Comparison of ENCODE assay signal across 8 cellular contexts in the genomic region with DNA sequence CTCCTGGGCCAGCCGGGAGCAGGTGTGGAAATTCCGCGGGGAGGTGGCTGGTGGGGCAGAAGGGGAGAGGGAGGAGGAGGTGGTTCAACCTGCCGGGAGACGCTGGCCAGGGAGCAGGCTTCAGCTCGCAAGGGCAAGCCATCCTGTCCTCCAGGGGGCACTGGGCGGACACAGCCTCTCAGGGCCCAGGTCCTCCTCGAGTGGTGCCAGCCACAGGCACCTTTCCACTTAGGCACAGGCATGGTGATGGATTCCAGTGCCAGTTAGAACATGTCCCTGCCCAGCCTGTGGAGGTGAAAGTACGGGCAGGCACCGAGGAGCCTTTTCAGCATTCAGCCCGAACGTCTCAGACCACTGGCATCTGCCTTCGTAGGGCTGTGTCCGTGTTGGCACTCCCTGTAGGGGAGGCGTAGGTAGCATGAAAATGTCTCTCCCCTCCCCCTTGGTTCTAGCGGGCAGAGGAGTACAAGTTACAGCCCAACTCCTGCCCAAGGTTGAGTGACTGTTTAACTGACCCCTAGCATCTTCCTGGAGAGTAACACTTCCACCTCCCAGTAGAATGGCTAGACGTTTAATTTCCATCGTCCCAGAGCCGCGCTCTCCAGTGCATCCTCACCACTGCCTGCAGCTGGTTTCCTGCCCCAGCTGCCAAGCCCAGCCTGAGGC. TPM values are rescaled to one million over a fixed set of nuclear protein-coding genes. Genes with fewer than 3 reads are reported as not detected.
DNase-seq lines count a peak whose midpoint lies in the region; ATAC-seq, FAIRE-seq and TF ChIP-seq lines count a peak whose summit lies in the region.

No MANE protein-coding gene starts in this region.

- peaks cover 27% of the 10 kb centered on the region for H3K4me1 Mint-ChIP-seq in neural progenitor cell

- H3K27me3 Mint-ChIP-seq in neural progenitor cell (ENCODE audit: insufficient read depth, low read depth) = peaks cover 2% of the 10 kb centered on the region

- FAIRE-seq in HTR-8/SVneo (lab: Jason Lieb, UNC) = peak; percentile 69

- peaks cover 19% of the 10 kb centered on the region for H3F3A ChIP-seq in neural progenitor cell (ENCODE audit: low read depth)

- H3K36me3 ChIP-seq in WERI-Rb-1 = peaks cover 36% of the 10 kb centered on the region
- H3K36me3 ChIP-seq in neural progenitor cell = no peaks in the 10 kb centered on the region

- H3K27me3 ChIP-seq in WERI-Rb-1 (ENCODE audit: insufficient read depth, low read depth, severe bottlenecking) (no peaks in the 10 kb centered on the region), neural progenitor cell (peaks cover 5% of the 10 kb centered on the region)

- H3K4me2 ChIP-seq in neural progenitor cell = peak overlapping the region; percentile 97

- peaks cover 60% of the 10 kb centered on the region for H3K79me2 ChIP-seq in neural progenitor cell (ENCODE audit: low read depth)

- H3K27ac ChIP-seq in WERI-Rb-1 (peak overlapping the region; percentile 76), neural progenitor cell (no peak overlapping the region)

- no peaks in the 10 kb centered on the region for H3K36me3 Mint-ChIP-seq in neural progenitor cell

- peaks cover 92% of the 10 kb centered on the region for H4K20me1 ChIP-seq in neural progenitor cell (ENCODE audit: low read depth)

- H3K9ac ChIP-seq in neural progenitor cell = peak overlapping the region; percentile 29

- no peak overlapping the region for H2AFZ ChIP-seq in neural progenitor cell (replicated peaks)

- H3K4me3 ChIP-seq in WERI-Rb-1 (ENCODE audit: low read depth, low read length) (peak overlapping the region; percentile 72), foreskin fibroblast (ENCODE audit: low read depth in 1 of 2, low read length in 2 of 2) (peak overlapping the region; percentile 71 to 74), neural progenitor cell (peak overlapping the region; percentile 68)

- ATAC-seq in GM19452 (IDR thresholded peaks at IDR 0.05; ENCODE audit: unreplicated experiment) = no peak
- no peak for ATAC-seq in HG03097 (IDR thresholded peaks at IDR 0.05; ENCODE audit: low FRiP score, unreplicated experiment)

- peak overlapping the region; percentile 87 for H3K4me3 Mint-ChIP-seq in neural progenitor cell

- H3K9me3 ChIP-seq in WERI-Rb-1 (ENCODE audit: severe bottlenecking) (no peaks in the 10 kb centered on the region), neural progenitor cell (ENCODE audit: low read depth) (no peaks in the 10 kb centered on the region)

- DNase-seq in DMS53 treated with DMSO at 0.1 percent for 48 hours (lab: John Stamatoyannopoulos, UW; ENCODE audit: unreplicated experiment) (peak; percentile 71), HTR-8/SVneo (ENCODE audit: insufficient read length, low spot score) (peak; percentile 49), WERI-Rb-1 (peak; percentile 78), foreskin fibroblast (peak in 1 of 2 donors; percentile 80), neural progenitor cell (ENCODE audit: low spot score) (peak; percentile 69), NCI-H187 (lab: John Stamatoyannopoulos, UW) (no peak)

- no peak overlapping the region for H3K27ac Mint-ChIP-seq in neural progenitor cell

- peak; percentile 93 for TF ChIP-seq CTCF in WERI-Rb-1 (IDR thresholded peaks at IDR 0.05; ENCODE audit: low read depth, low read length)
- peak; percentile 60 for TF ChIP-seq CTCF in foreskin fibroblast (IDR thresholded peaks at IDR 0.05; ENCODE audit: low read depth, low read length)
- TF ChIP-seq CTCF in neural progenitor cell (IDR thresholded peaks at IDR 0.05) = peak; percentile 59

- peaks cover 12% of the 10 kb centered on the region for H3K4me1 ChIP-seq in neural progenitor cell

- H3K9me3 Mint-ChIP-seq in neural progenitor cell = no peaks in the 10 kb centered on the region

RNA-seq across cellular contexts. Expression of a gene that starts 48.9 kb away (rescaled TPM):
- 24.3 and 41.7 TPM in 2 replicates for total RNA-seq in neural progenitor cell (ENCODE audit: low replicate concordance)

Comparison
In these comparisons a context has a peak if more than half of its experiments do, and no peak if none do; other contexts are left out.
1. DNase-seq: peak in DMS53 treated with DMSO at 0.1 percent for 48 hours (single experiment), HTR-8/SVneo (single experiment), WERI-Rb-1 (single experiment) and neural progenitor cell (single experiment); none in NCI-H187 (0 of 2).
2. Peak in every context shown above with its lines, with median percentiles within 50 percentile points of each other: H3K4me3 ChIP-seq and CTCF ChIP-seq.